Comparison of ENCODE assay signal across 1 cellular context in the genomic region with DNA sequence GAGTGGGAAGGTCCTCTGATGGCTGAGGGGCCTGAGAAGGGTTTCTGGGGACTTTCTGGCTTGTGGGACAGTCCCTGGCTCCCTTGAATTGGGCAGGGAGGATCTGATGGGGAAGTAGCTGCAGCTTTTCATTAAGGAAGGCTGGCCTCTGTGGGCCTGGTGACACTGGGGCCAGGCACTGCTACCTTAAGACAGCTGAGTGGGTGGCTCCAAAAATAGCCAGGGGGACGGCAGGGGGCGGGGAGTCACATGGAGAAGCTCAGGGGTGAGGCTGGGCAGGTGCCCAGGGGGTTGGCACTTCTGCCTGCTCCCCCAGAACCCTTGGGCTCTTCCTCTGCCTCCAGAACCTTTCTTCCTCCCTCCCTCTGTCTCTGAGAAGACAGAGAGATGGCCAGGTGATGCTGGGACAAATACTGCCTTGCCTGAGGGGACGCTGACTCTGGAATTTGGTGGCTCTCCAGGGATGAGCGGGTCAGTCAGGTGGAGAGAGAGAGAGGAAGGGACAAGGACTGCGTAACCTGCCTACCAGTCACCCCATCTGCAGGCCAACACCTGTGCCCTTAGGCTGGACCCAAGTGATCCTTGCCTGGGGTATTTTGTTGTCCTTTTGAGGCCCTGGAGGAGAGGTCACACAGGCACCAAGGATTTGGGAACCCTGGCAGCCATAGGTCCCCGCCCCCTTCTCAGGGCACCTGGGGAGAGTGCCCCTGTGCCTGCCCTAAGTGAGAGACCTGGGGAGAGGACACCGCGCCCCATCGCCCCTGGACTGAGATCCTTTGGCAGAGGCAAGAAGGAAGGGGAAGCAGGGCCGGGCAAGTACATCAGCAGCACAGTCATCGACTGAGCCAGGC.
TF ChIP-seq lines count a peak whose summit lies in the region.

No MANE protein-coding gene starts in this region.

TF ChIP-seq in WTC11, 78 proteins besides CTCF, POLR2A, EP300 and RAD21:
- TF ChIP-seq NFE2L1 (CRISPR knock-in tag; IDR thresholded peaks at IDR 0.05) = no peak
- no peak for TF ChIP-seq ELF4 (CRISPR knock-in tag; IDR thresholded peaks at IDR 0.05; ENCODE audit: low read depth)
- TF ChIP-seq, protein P1, sequence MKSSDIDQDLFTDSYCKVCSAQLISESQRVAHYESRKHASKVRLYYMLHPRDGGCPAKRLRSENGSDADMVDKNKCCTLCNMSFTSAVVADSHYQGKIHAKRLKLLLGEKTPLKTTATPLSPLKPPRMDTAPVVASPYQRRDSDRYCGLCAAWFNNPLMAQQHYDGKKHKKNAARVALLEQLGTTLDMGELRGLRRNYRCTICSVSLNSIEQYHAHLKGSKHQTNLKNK (CRISPR knock-in tag; IDR thresholded peaks at IDR 0.05) = no peak
